In genomic region chr17:75397217-75397616, GRCh38 we compare ENCODE assay signal across 16 cellular contexts. TPM values are rescaled to one million over a fixed set of nuclear protein-coding genes. Genes with fewer than 3 reads are reported as not detected.
DNase-seq lines count a peak whose midpoint lies in the region; ATAC-seq, FAIRE-seq and TF ChIP-seq lines count a peak whose summit lies in the region.
"Had no signal": no experiment of that assay in that cellular context is flagged by ENCODE, and none has a peak within 500 bp of the region (broad histone marks: within the 10 kb centered on the region; RNA-seq: fewer than 3 reads in every experiment).

No MANE protein-coding gene starts in this region.

- peak overlapping the region; percentile 48 for H3K27ac ChIP-seq in OCI-LY3 (ENCODE audit: low read length)
- H3K27ac ChIP-seq in astrocyte (ENCODE audit: low read depth, low read length) = no peak overlapping the region
- peak overlapping the region; percentile 51 for H3K27ac ChIP-seq in neutrophil
- H3K27ac ChIP-seq: coronary artery had no signal

- peaks cover 30% of the 10 kb centered on the region for H3K36me3 ChIP-seq in OCI-LY3 (replicated peaks; ENCODE audit: low read depth, low read length)
- H3K36me3 ChIP-seq in astrocyte (ENCODE audit: insufficient read depth, low read length) = no peaks in the 10 kb centered on the region
- H3K36me3 ChIP-seq in neutrophil = peaks cover 12% of the 10 kb centered on the region
- peaks cover 2% of the 10 kb centered on the region; the same call in 1 of the 2 replicates for H3K36me3 ChIP-seq in Caco-2 (ENCODE audit: control insufficient read depth, insufficient read depth, low read length)

- intact Hi-C loops in Caco-2 (cut with micrococcal nuclease; ENCODE audit: unreplicated experiment) = no loop called here

- H3K4me2 ChIP-seq in OCI-LY3 (ENCODE audit: low read length) (peak overlapping the region; percentile 98), astrocyte (ENCODE audit: low read length) (no peak overlapping the region)

- DNase-seq in activated T-cell treated with anti-CD3 and anti-CD28 coated beads, Interleukin-2, amount 50 U/mL, for 24 hours = no peak
- no peak for DNase-seq in activated T-cell treated with anti-CD3 and anti-CD28 coated beads, Interleukin-2, amount 50 U/mL, for 4 hours
- DNase-seq in astrocyte (ENCODE audit: low read depth) (no peak), midbrain (lab: John Stamatoyannopoulos, UW) (no peak), RKO (ENCODE audit: low spot score) (no peak), Caco-2 (no peak)
- DNase-seq: activated CD8-positive, alpha-beta memory T cell treated with anti-CD3 and anti-CD28 coated beads, Interleukin-2, amount 50 U/mL, for 48 hours; glutamatergic neuron; kidney; NCI-H1694 treated with DMSO at 0.1 percent for 48 hours; NCI-H510A treated with DMSO at 0.1 percent for 48 hours; OCI-M1; psoas muscle had no signal

- CTCF ChIA-PET in Caco-2 (lab: Charles Lee) = interaction anchor here (0.6 to 1.4 kb wide), 4 partner anchors 9 to 126 kb away, joined by 3 to 5 read pairs (median 4); partner anchors contain the start of genes GRB2 and MIF4GD

- no TSS peak for BruUV-seq in Caco-2 (replicated peaks; lab: Mats Ljungman, UMichigan)

- no peak overlapping the region for H3K4me3 Mint-ChIP-seq in activated T-cell treated with anti-CD3 and anti-CD28 coated beads, Interleukin-2, amount 50 U/mL, for 24 hours
- no peak overlapping the region for H3K4me3 Mint-ChIP-seq in activated T-cell treated with anti-CD3 and anti-CD28 coated beads, Interleukin-2, amount 50 U/mL, for 4 hours
- H3K4me3 Mint-ChIP-seq in astrocyte (ENCODE audit: unreplicated experiment) (peak overlapping the region; percentile 20), Caco-2 (ENCODE audit: unreplicated experiment) (no peak overlapping the region)

- FAIRE-seq in astrocyte (lab: Jason Lieb, UNC) = no peak
- FAIRE-seq: kidney had no signal

- no peak overlapping the region for H3K9ac ChIP-seq in OCI-LY3 (ENCODE audit: low read length)
- no peak overlapping the region for H3K9ac ChIP-seq in astrocyte (ENCODE audit: low read length)

- no peaks in the 10 kb centered on the region for H3K9me3 ChIP-seq in OCI-LY3 (ENCODE audit: insufficient read depth, low read length)
- no peaks in the 10 kb centered on the region for H3K9me3 ChIP-seq in astrocyte (ENCODE audit: insufficient read depth, low read depth, low read length)
- no peaks in the 10 kb centered on the region for H3K9me3 ChIP-seq in neutrophil
- no peaks in the 10 kb centered on the region for H3K9me3 ChIP-seq in Caco-2
- H3K9me3 ChIP-seq: psoas muscle had no signal

- TF ChIP-seq CTCF in OCI-LY3 (IDR thresholded peaks at IDR 0.05; ENCODE audit: low read depth, low read length) = no peak
- TF ChIP-seq CTCF in astrocyte (IDR thresholded peaks at IDR 0.05; ENCODE audit: insufficient read depth, low read depth, low read length) = no peak
- TF ChIP-seq CTCF in neutrophil (IDR thresholded peaks at IDR 0.05) = no peak
- no peak for TF ChIP-seq CTCF in Caco-2 (IDR thresholded peaks at IDR 0.05; ENCODE audit: insufficient read depth in 1 of 2, low read depth in 1 of 2, low read length in 1 of 2, severe bottlenecking in 1 of 2, unreplicated experiment in 1 of 2)

- H3K27ac Mint-ChIP-seq in activated T-cell treated with anti-CD3 and anti-CD28 coated beads, Interleukin-2, amount 50 U/mL, for 24 hours = peak overlapping the region; percentile 92
- no peak overlapping the region for H3K27ac Mint-ChIP-seq in astrocyte (ENCODE audit: unreplicated experiment)
- H3K27ac Mint-ChIP-seq in Caco-2 (ENCODE audit: unreplicated experiment) = no peak overlapping the region

- H4K20me1 ChIP-seq in OCI-LY3 (ENCODE audit: insufficient read depth, low read length) (peaks cover 98% of the 10 kb centered on the region), astrocyte (ENCODE audit: insufficient read depth, low read length) (peaks cover 75% of the 10 kb centered on the region)

- H3K9me3 Mint-ChIP-seq in activated T-cell treated with anti-CD3 and anti-CD28 coated beads, Interleukin-2, amount 50 U/mL, for 24 hours = no peaks in the 10 kb centered on the region
- no peaks in the 10 kb centered on the region for H3K9me3 Mint-ChIP-seq in activated T-cell treated with anti-CD3 and anti-CD28 coated beads, Interleukin-2, amount 50 U/mL, for 4 hours
- H3K9me3 Mint-ChIP-seq in astrocyte (ENCODE audit: unreplicated experiment) = no peaks in the 10 kb centered on the region
- no peaks in the 10 kb centered on the region for H3K9me3 Mint-ChIP-seq in Caco-2 (ENCODE audit: unreplicated experiment)

- peaks cover 44% of the 10 kb centered on the region for H3K36me3 Mint-ChIP-seq in activated T-cell treated with anti-CD3 and anti-CD28 coated beads, Interleukin-2, amount 50 U/mL, for 24 hours (ENCODE audit: low read depth)
- H3K36me3 Mint-ChIP-seq in activated T-cell treated with anti-CD3 and anti-CD28 coated beads, Interleukin-2, amount 50 U/mL, for 4 hours (ENCODE audit: insufficient read depth) = peaks cover 8% of the 10 kb centered on the region
- H3K36me3 Mint-ChIP-seq in astrocyte (ENCODE audit: low read depth, unreplicated experiment) (peaks cover 1% of the 10 kb centered on the region), Caco-2 (ENCODE audit: insufficient read depth, unreplicated experiment) (peaks cover 27% of the 10 kb centered on the region)

- H3K4me1 Mint-ChIP-seq in activated T-cell treated with anti-CD3 and anti-CD28 coated beads, Interleukin-2, amount 50 U/mL, for 24 hours (ENCODE audit: low read depth) = peaks cover 78% of the 10 kb centered on the region
- H3K4me1 Mint-ChIP-seq in activated T-cell treated with anti-CD3 and anti-CD28 coated beads, Interleukin-2, amount 50 U/mL, for 4 hours (ENCODE audit: low read depth) = peaks cover 82% of the 10 kb centered on the region
- H3K4me1 Mint-ChIP-seq in astrocyte (ENCODE audit: low read depth, unreplicated experiment) (peaks cover 23% of the 10 kb centered on the region), Caco-2 (ENCODE audit: low read depth, unreplicated experiment) (peaks cover 19% of the 10 kb centered on the region)

- no peaks in the 10 kb centered on the region for H3K27me3 Mint-ChIP-seq in activated T-cell treated with anti-CD3 and anti-CD28 coated beads, Interleukin-2, amount 50 U/mL, for 24 hours
- H3K27me3 Mint-ChIP-seq in activated T-cell treated with anti-CD3 and anti-CD28 coated beads, Interleukin-2, amount 50 U/mL, for 4 hours (ENCODE audit: low read depth) = no peaks in the 10 kb centered on the region
- H3K27me3 Mint-ChIP-seq in astrocyte (ENCODE audit: low read depth, unreplicated experiment) = no peaks in the 10 kb centered on the region
- no peaks in the 10 kb centered on the region for H3K27me3 Mint-ChIP-seq in Caco-2 (ENCODE audit: insufficient read depth, unreplicated experiment)

- no peak overlapping the region for H2AFZ ChIP-seq in OCI-LY3 (ENCODE audit: low read depth, low read length)
- no peak overlapping the region for H2AFZ ChIP-seq in astrocyte (ENCODE audit: low read depth, low read length)

- no peaks in the 10 kb centered on the region for H3K27me3 ChIP-seq in OCI-LY3 (ENCODE audit: low read depth, low read length)
- H3K27me3 ChIP-seq in astrocyte (ENCODE audit: insufficient read depth, low read length) = no peaks in the 10 kb centered on the region
- H3K27me3 ChIP-seq in neutrophil = no peaks in the 10 kb centered on the region
- H3K27me3 ChIP-seq in Caco-2 (replicated peaks; ENCODE audit: control insufficient read depth, insufficient read depth, low read length) = no peaks in the 10 kb centered on the region

- H3K4me1 ChIP-seq in OCI-LY3 (ENCODE audit: low read length) = peaks cover 51% of the 10 kb centered on the region
- peaks cover 16% of the 10 kb centered on the region for H3K4me1 ChIP-seq in astrocyte (ENCODE audit: insufficient read depth, low read length)
- H3K4me1 ChIP-seq in neutrophil (ENCODE audit: control insufficient read depth in 1 of 2, insufficient read depth in 1 of 2, low read depth in 1 of 2, low read length in 1 of 2) = peaks cover 80 to 88% of the 10 kb centered on the region in 2 experiments
- peaks cover 26% of the 10 kb centered on the region for H3K4me1 ChIP-seq in Caco-2

- ATAC-seq in activated T-cell treated with anti-CD3 and anti-CD28 coated beads, Interleukin-2, amount 50 U/mL, for 4 hours = no peak
- ATAC-seq: psoas muscle had no signal

- H3K79me2 ChIP-seq in OCI-LY3 (ENCODE audit: low read length) = peaks cover 100% of the 10 kb centered on the region
- H3K79me2 ChIP-seq in astrocyte (ENCODE audit: insufficient read depth, low read length) = peaks cover 95% of the 10 kb centered on the region

- POLR2A ChIA-PET in Caco-2 (lab: Charles Lee) = interaction anchor here (0.6 to 1.4 kb wide), 2 partner anchors 8 to 219 kb away, joined by 5 to 7 read pairs; partner anchors contain the start of gene GRB2

- H3K4me3 ChIP-seq in OCI-LY3 (ENCODE audit: low read length) (0 out of 2 replicates have a peak overlapping the region, but pooled peaks have one; percentile 4), astrocyte (ENCODE audit: insufficient read depth, low read depth, low read length) (no peak overlapping the region), neutrophil (ENCODE audit: low read depth in 1 of 2, low read length in 1 of 2) (no peak overlapping the region), Caco-2 (ENCODE audit: low read depth, low read length) (no peak overlapping the region)
- H3K4me3 ChIP-seq: coronary artery, psoas muscle had no signal

RNA-seq across cellular contexts. Expression of gene GRB2, which starts 8.3 kb away (rescaled TPM):
- 100 to 1,000 TPM; 186 to 210 (median 207) TPM for total RNA-seq in activated T-cell treated with anti-CD3 and anti-CD28 coated beads, Interleukin-2, amount 50 U/mL, for 4 hours
- total RNA-seq in astrocyte (152 and 168 TPM in 2 replicates), Caco-2 (2022) (113 and 115 TPM in 2 replicates)

RNA-seq across cellular contexts. Expression of gene TMEM94, which starts 59.2 kb away (rescaled TPM):
- 10 to 100 TPM; 44.0 to 49.6 (median 46.6) TPM for total RNA-seq in activated T-cell treated with anti-CD3 and anti-CD28 coated beads, Interleukin-2, amount 50 U/mL, for 4 hours
- total RNA-seq in astrocyte (52.4 and 54.5 TPM in 2 replicates), Caco-2 (2022) (109 and 115 TPM in 2 replicates)
